Comparison of ENCODE assay signal across 32 cellular contexts in the genomic region with DNA sequence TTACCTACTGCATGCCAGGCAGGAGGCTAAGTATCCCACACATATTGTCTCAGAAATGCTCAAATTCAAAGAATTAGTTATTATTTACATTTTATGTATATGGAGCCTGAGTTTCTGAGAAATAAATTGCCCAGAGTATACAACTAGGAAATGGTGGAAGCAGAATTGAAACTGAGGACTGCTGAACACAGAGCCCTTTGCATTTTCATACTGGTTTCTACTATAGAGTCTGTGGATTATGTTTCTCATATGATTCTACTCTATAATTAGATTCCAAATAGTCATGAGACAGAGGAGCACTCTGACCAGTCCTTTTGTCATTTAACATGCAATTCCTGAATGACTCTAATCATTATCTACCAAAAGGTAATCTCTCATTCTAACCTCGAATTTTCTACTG.
DNase-seq lines count a peak whose midpoint lies in the region; ATAC-seq and TF ChIP-seq lines count a peak whose summit lies in the region.
"Had no signal": no experiment of that assay in that cellular context is flagged by ENCODE, and none has a peak within 500 bp of the region (broad histone marks: within the 10 kb centered on the region; RNA-seq: fewer than 3 reads in every experiment).

No MANE protein-coding gene starts in this region.

- peaks cover 0 to 6% (median 0%) of the 10 kb centered on the region in 7 donors for H3K9me3 Mint-ChIP-seq in CD14-positive monocyte
- H3K9me3 Mint-ChIP-seq: activated CD4-positive, alpha-beta memory T cell treated with anti-CD3 and anti-CD28 coated beads for 36 hours; activated T-helper 1 cell treated with anti-CD3 and anti-CD28 coated beads, Interleukin-12 subunit alpha, Interleukin-12 subunit beta, Interleukin-2, Interleukin-4 antibody, amounts not matched to agents 30 ng/mL and 10 ng/mL and 1 ng/mL, durations not matched to agents 14 hours and 24 hours and 36 hours; T-helper 1 cell treated with Interleukin-12 subunit alpha and Interleukin-12 subunit beta and Interleukin-4 antibody, amounts not matched to agents 30 μg/mL and 1 μg/mL, for 36 hours had no signal

- no peak for TF ChIP-seq RAD21 in neural cell (conservative IDR thresholded peaks at IDR 0.05)

- H3K4me1 Mint-ChIP-seq in CD14-positive monocyte, result no peaks in the 10 kb centered on the region
- H3K4me1 Mint-ChIP-seq: immature natural killer cell; natural killer cell; stimulated activated memory B cell treated with anti-CD40 and anti-IgM and Interleukin-4, amounts not matched to agents 10 μg/mL and 1 μg/mL and 100 μg/mL, for 72 hours had no signal

- ATAC-seq in GM18867 (IDR thresholded peaks at IDR 0.05; ENCODE audit: unreplicated experiment) (peak; percentile 52), HG02852 (IDR thresholded peaks at IDR 0.05; ENCODE audit: unreplicated experiment) (peak; percentile 80), HG03432 (IDR thresholded peaks at IDR 0.05; ENCODE audit: unreplicated experiment) (peak; percentile 74), HG03439 (IDR thresholded peaks at IDR 0.05; ENCODE audit: unreplicated experiment) (no peak)
- ATAC-seq: effector memory CD8-positive, alpha-beta T cell; mucosa of descending colon; natural killer cell; psoas muscle; stimulated activated memory B cell treated with anti-CD40 and anti-IgM and Interleukin-4, amounts not matched to agents 10 μg/mL and 1 μg/mL and 100 μg/mL, for 72 hours had no signal

- no peak for TF ChIP-seq CTCF in neural cell (IDR thresholded peaks at IDR 0.05; ENCODE audit: poor library complexity, severe bottlenecking)
- TF ChIP-seq CTCF in CD14-positive monocyte (IDR thresholded peaks at IDR 0.05), result no peak

- H3K9me2 ChIP-seq in neural cell (ENCODE audit: insufficient read depth, low read length), result no peaks in the 10 kb centered on the region

- H3K36me3 ChIP-seq in neural cell (ENCODE audit: insufficient read depth, low read length), result no peaks in the 10 kb centered on the region

- no peak for DNase-seq in islet precursor cell
- no peak for DNase-seq in CD14-positive monocyte (ENCODE audit: low spot score)
- DNase-seq: activated CD4-positive, alpha-beta memory T cell treated with anti-CD3 and anti-CD28 coated beads for 36 hours; activated CD4-positive, CD25-positive, alpha-beta regulatory T cell treated with anti-CD3 and anti-CD28 coated beads, Interleukin-2, amount 50 U/mL, for 72 hours; activated naive CD4-positive, alpha-beta T cell treated with Interleukin-2 at 50 U/mL for 16 hours; central memory CD4-positive, alpha-beta T cell; cortex of kidney; effector memory CD8-positive, alpha-beta T cell; HFFc6; hypothalamus; immature natural killer cell; mammary epithelial cell; mucosa of descending colon; natural killer cell; NCI-H2029; NCI-H510A treated with DMSO at 0.1 percent for 48 hours; NK-92 treated with Interleukin-12 subunit alpha and Interleukin-12 subunit beta, amount 100 ng/mL, for 24 hours; occipital lobe; psoas muscle; substantia nigra; trophoblast cell had no signal

- no peak overlapping the region for H3K27ac Mint-ChIP-seq in CD14-positive monocyte
- H3K27ac Mint-ChIP-seq: activated CD4-positive, alpha-beta memory T cell treated with anti-CD3 and anti-CD28 coated beads for 36 hours; activated T-helper 1 cell treated with anti-CD3 and anti-CD28 coated beads, Interleukin-12 subunit alpha, Interleukin-12 subunit beta, Interleukin-2, Interleukin-4 antibody, amounts not matched to agents 30 ng/mL and 10 ng/mL and 1 ng/mL, durations not matched to agents 14 hours and 24 hours and 36 hours; effector memory CD8-positive, alpha-beta T cell; HFFc6; immature natural killer cell; natural killer cell; stimulated activated memory B cell treated with anti-CD40 and anti-IgM and Interleukin-4, amounts not matched to agents 10 μg/mL and 1 μg/mL and 100 μg/mL, for 72 hours; T-helper 1 cell treated with Interleukin-12 subunit alpha and Interleukin-12 subunit beta and Interleukin-4 antibody, amounts not matched to agents 30 μg/mL and 1 μg/mL, for 36 hours had no signal

- no peak overlapping the region for H3K4me3 ChIP-seq in neural cell (ENCODE audit: low read length)
- H3K4me3 ChIP-seq: mucosa of descending colon, psoas muscle, SK-N-MC had no signal

- no peak overlapping the region for H3K9ac ChIP-seq in neural cell (ENCODE audit: low read length)
- H3K9ac ChIP-seq: KMS-11 had no signal

- peak overlapping the region; percentile 2 for H2AFZ ChIP-seq in neural cell (ENCODE audit: low read depth, low read length)

- intact Hi-C loops in CD14-positive monocyte (cut with micrococcal nuclease), result no loop called here

- TF ChIP-seq EP300 in neural cell (conservative IDR thresholded peaks at IDR 0.05; ENCODE audit: poor library complexity, severe bottlenecking), result no peak

- H3K4me3 Mint-ChIP-seq in CD14-positive monocyte, result no peak overlapping the region
- H3K4me3 Mint-ChIP-seq: activated CD4-positive, alpha-beta memory T cell treated with anti-CD3 and anti-CD28 coated beads for 36 hours; activated T-helper 1 cell treated with anti-CD3 and anti-CD28 coated beads, Interleukin-12 subunit alpha, Interleukin-12 subunit beta, Interleukin-2, Interleukin-4 antibody, amounts not matched to agents 30 ng/mL and 10 ng/mL and 1 ng/mL, durations not matched to agents 14 hours and 24 hours and 36 hours; effector memory CD8-positive, alpha-beta T cell; HFFc6; immature natural killer cell; natural killer cell; stimulated activated memory B cell treated with anti-CD40 and anti-IgM and Interleukin-4, amounts not matched to agents 10 μg/mL and 1 μg/mL and 100 μg/mL, for 72 hours; T-helper 1 cell treated with Interleukin-12 subunit alpha and Interleukin-12 subunit beta and Interleukin-4 antibody, amounts not matched to agents 30 μg/mL and 1 μg/mL, for 36 hours had no signal

- no peaks in the 10 kb centered on the region for H3K9me3 ChIP-seq in neural cell (ENCODE audit: low read length)
- H3K9me3 ChIP-seq: mucosa of descending colon, psoas muscle had no signal

- H3K27me3 Mint-ChIP-seq in CD14-positive monocyte (ENCODE audit: low read depth in 3 of 3), result no peaks in the 10 kb centered on the region
- H3K27me3 Mint-ChIP-seq: activated CD4-positive, alpha-beta memory T cell treated with anti-CD3 and anti-CD28 coated beads for 36 hours; effector memory CD8-positive, alpha-beta T cell had no signal

- H4K20me1 ChIP-seq in neural cell (ENCODE audit: insufficient read depth), result no peaks in the 10 kb centered on the region

- H3K27me3 ChIP-seq in neural cell (ENCODE audit: insufficient read depth, low read depth, low read length), result no peaks in the 10 kb centered on the region

- H3F3A ChIP-seq in neural cell (ENCODE audit: insufficient read depth, low read length, poor library complexity, severe bottlenecking), result no peaks in the 10 kb centered on the region

- peak overlapping the region; percentile 76 for H3K27ac ChIP-seq in neural cell (ENCODE audit: low read length)
- H3K27ac ChIP-seq: C4-2B, KMS-11, psoas muscle, SK-N-MC had no signal

- H3K36me3 Mint-ChIP-seq in CD14-positive monocyte, result no peaks in the 10 kb centered on the region
- H3K36me3 Mint-ChIP-seq: activated CD4-positive, alpha-beta memory T cell treated with anti-CD3 and anti-CD28 coated beads for 36 hours; immature natural killer cell; natural killer cell; stimulated activated memory B cell treated with anti-CD40 and anti-IgM and Interleukin-4, amounts not matched to agents 10 μg/mL and 1 μg/mL and 100 μg/mL, for 72 hours had no signal

- H3K79me2 ChIP-seq in neural cell (replicated peaks; ENCODE audit: insufficient read depth, low read length), result no peaks in the 10 kb centered on the region

- no peak overlapping the region for H3K4me2 ChIP-seq in neural cell (ENCODE audit: low read length)
- H3K4me2 ChIP-seq: KMS-11 had no signal

TF ChIP-seq in neural cell, 6 proteins besides CTCF, POLR2A, EP300 and RAD21:
- TF ChIP-seq EZH2 (IDR thresholded peaks at IDR 0.05; ENCODE audit: borderline replicate concordance, insufficient read depth, low read length, poor library complexity, severe bottlenecking) (no peak), MXI1 (conservative IDR thresholded peaks at IDR 0.05; ENCODE audit: poor library complexity, severe bottlenecking) (no peak), SMC3 (conservative IDR thresholded peaks at IDR 0.05; ENCODE audit: poor library complexity) (no peak), REST (IDR thresholded peaks at IDR 0.05; ENCODE audit: borderline replicate concordance) (no peak), POLR2AphosphoS5 (IDR thresholded peaks at IDR 0.05) (no peak), TAF1 (IDR thresholded peaks at IDR 0.05; ENCODE audit: low read depth) (no peak)
